26 cellular contexts compared by ENCODE assay signal in the genomic region with DNA sequence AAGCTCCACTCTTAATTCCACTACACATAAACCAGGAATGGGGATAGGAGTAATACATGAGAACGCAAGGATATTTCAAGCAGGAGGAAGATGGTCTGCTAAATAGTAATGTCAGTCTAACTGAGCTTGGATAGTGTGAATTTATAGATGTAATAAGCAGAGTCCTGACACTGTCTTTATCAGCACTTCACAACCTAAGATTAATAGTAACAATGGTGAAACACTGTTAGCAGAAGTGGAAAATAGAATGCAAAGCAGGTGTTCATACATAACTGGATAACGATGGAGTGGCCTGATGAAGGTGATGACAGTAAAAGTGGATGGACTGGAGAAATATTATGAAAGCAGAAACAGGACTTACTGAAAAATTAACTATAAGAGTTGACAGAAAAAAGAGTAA.
DNase-seq lines count a peak whose midpoint lies in the region; ATAC-seq, FAIRE-seq and TF ChIP-seq lines count a peak whose summit lies in the region.
"Had no signal": no experiment of that assay in that cellular context is flagged by ENCODE, and none has a peak within 500 bp of the region (broad histone marks: within the 10 kb centered on the region; RNA-seq: fewer than 3 reads in every experiment).

No MANE protein-coding gene starts in this region.

- H3K27me3 Mint-ChIP-seq in osteocyte (ENCODE audit: unreplicated experiment) = no peaks in the 10 kb centered on the region
- H3K27me3 Mint-ChIP-seq: B cell; CD4-positive, CD25-positive, alpha-beta regulatory T cell had no signal

- no peak overlapping the region for H3K27ac ChIP-seq in right atrium auricular region
- H3K27ac ChIP-seq in K562 (ENCODE audit: extremely low read depth, low read depth, low read length) = no peak overlapping the region
- no peak overlapping the region for H3K27ac ChIP-seq in A673 (ENCODE audit: low read depth, low read length, poor library complexity, severe bottlenecking)
- no peak overlapping the region for H3K27ac ChIP-seq in foreskin keratinocyte
- H3K27ac ChIP-seq: 22Rv1, BLaER1, C4-2B, GM23248 had no signal

- peaks cover 19% of the 10 kb centered on the region for H3K36me3 Mint-ChIP-seq in osteocyte (ENCODE audit: unreplicated experiment)

- peak overlapping the region; percentile 17 for H3K27ac Mint-ChIP-seq in osteocyte (ENCODE audit: unreplicated experiment)
- H3K27ac Mint-ChIP-seq: B cell; CD8-positive, alpha-beta T cell; H9 had no signal

- no peaks in the 10 kb centered on the region for H3K27me3 ChIP-seq in right atrium auricular region
- H3K27me3 ChIP-seq in K562 (ENCODE audit: control insufficient read depth in 2 of 2, insufficient read depth in 2 of 2, low read length in 2 of 2) = no peaks in the 10 kb centered on the region
- H3K27me3 ChIP-seq in A673 (replicated peaks; ENCODE audit: insufficient read depth, low read depth, low read length, poor library complexity) = no peaks in the 10 kb centered on the region
- H3K27me3 ChIP-seq in foreskin keratinocyte = no peaks in the 10 kb centered on the region
- H3K27me3 ChIP-seq: BLaER1 had no signal

- H3K9ac ChIP-seq in K562 (ENCODE audit: insufficient read depth in 1 of 2, low read depth in 2 of 2, low read length in 2 of 2) = no peak overlapping the region
- H3K9ac ChIP-seq: BLaER1, GM23248 had no signal

- H3K4me2 ChIP-seq in K562 (ENCODE audit: insufficient read depth, low read length) = no peak overlapping the region
- H3K4me2 ChIP-seq: BLaER1 had no signal

- ATAC-seq in Right ventricle myocardium inferior (peak; percentile 48), left ventricle myocardium superior (peak; percentile 48), K562 (no peak), foreskin keratinocyte (no peak)
- ATAC-seq: CD8-positive, alpha-beta T cell; GM12878; HCT116 had no signal

- no peak for TF ChIP-seq POLR2A in K562 (conservative IDR thresholded peaks at IDR 0.05)

- no peak for FAIRE-seq in K562 (lab: Jason Lieb, UNC)
- FAIRE-seq: A204.1, GM12878, GM19239, H1 had no signal

- H3K4me3 ChIP-seq in right atrium auricular region (no peak overlapping the region), K562 (no peak overlapping the region), A673 (ENCODE audit: low read depth, low read length, poor library complexity, severe bottlenecking) (no peak overlapping the region)
- H3K4me3 ChIP-seq: BLaER1, GM12878, GM23248 had no signal

- DNase-seq in Right ventricle myocardium inferior (ENCODE audit: missing footprints) (no peak), cardiac septum (ENCODE audit: low spot score) (no peak), left ventricle myocardium superior (no peak), right atrium auricular region (ENCODE audit: low spot score) (no peak), K562 (ENCODE audit: extremely low read depth in 1 of 4, low spot score in 3 of 4) (no peak), osteocyte (ENCODE audit: extremely low spot score, unreplicated experiment) (no peak), A673 (ENCODE audit: low spot score) (no peak), foreskin keratinocyte (no peak)
- DNase-seq: Caco-2; CD4-positive, CD25-positive, alpha-beta regulatory T cell; CD8-positive, alpha-beta T cell; DMS 273 treated with DMSO at 0.1 percent for 48 hours; DMS79; EL; GDM1; GM23248; H9 had no signal

- CTCF ChIA-PET in K562 (lab: Yijun Ruan, JAX; ENCODE audit: low intra/inter-chr PET ratio) (no interaction called here), A673 (lab: Charles Lee) (no interaction called here)

- intact Hi-C loops in Right ventricle myocardium inferior (cut with DNase I) = no loop called here
- intact Hi-C loops in cardiac septum (cut with DNase I) = no loop called here
- intact Hi-C loops in left ventricle myocardium superior (cut with micrococcal nuclease) = no loop called here
- intact Hi-C loops in K562 (cut with micrococcal nuclease) = no loop called here
- intact Hi-C loops in A673 (cut with micrococcal nuclease; ENCODE audit: unreplicated experiment) = no loop called here

- WGBS in K562 (ENCODE audit: insufficient coverage, low coverage, missing lambda C conversion rate) = 82% methylated on average over 2 of the region's 2 CpGs

- TF ChIP-seq RAD21 in K562 (CRISPR knock-in tag; conservative IDR thresholded peaks at IDR 0.05 in 1 of 2, IDR thresholded peaks at IDR 0.05 in 1 of 2) = no peak

- POLR2A ChIA-PET in K562 (lab: Yijun Ruan, JAX) = interaction anchor here (0.6 kb wide), 1 partner anchor 35 kb away, joined by 3 read pairs; no protein-coding TSS in a partner anchor
- POLR2A ChIA-PET in A673 (lab: Charles Lee; ENCODE audit: low non-redundant PET) = no interaction called here

- peaks cover 4% of the 10 kb centered on the region for H3K9me3 Mint-ChIP-seq in osteocyte (ENCODE audit: unreplicated experiment)
- H3K9me3 Mint-ChIP-seq: H9 had no signal

- TF ChIP-seq EP300 in K562 (IDR thresholded peaks at IDR 0.05; ENCODE audit: low read length) = no peak

- H3K9me3 ChIP-seq in right atrium auricular region (no peaks in the 10 kb centered on the region), K562 (replicated peaks; ENCODE audit: control insufficient read depth, insufficient read depth, low read depth, low read length) (no peaks in the 10 kb centered on the region), A673 (ENCODE audit: low read depth, low read length, poor library complexity, severe bottlenecking) (no peaks in the 10 kb centered on the region)
- H3K9me3 ChIP-seq: Caco-2 had no signal

- H3K9me1 ChIP-seq in K562 (ENCODE audit: control insufficient read depth, insufficient read depth, low read length) = no peaks in the 10 kb centered on the region

- H3K4me1 ChIP-seq in right atrium auricular region (peaks cover 0 to 8% of the 10 kb centered on the region in 2 donors), K562 (replicated peaks in 1 of 2; ENCODE audit: control insufficient read depth in 2 of 2, insufficient read depth in 2 of 2, low read length in 2 of 2) (peaks cover 0 to 5% of the 10 kb centered on the region in 2 experiments; a peak in 1 of 5 replicates), A673 (ENCODE audit: insufficient read depth, low read length, poor library complexity, severe bottlenecking) (no peaks in the 10 kb centered on the region), foreskin keratinocyte (no peaks in the 10 kb centered on the region)
- H3K4me1 ChIP-seq: BLaER1, Caco-2 had no signal

- no peak overlapping the region for H3K4me3 Mint-ChIP-seq in osteocyte (ENCODE audit: unreplicated experiment)
- H3K4me3 Mint-ChIP-seq: B cell; CD4-positive, CD25-positive, alpha-beta regulatory T cell; CD8-positive, alpha-beta T cell; H9 had no signal

- H3K79me2 ChIP-seq in K562 (ENCODE audit: control insufficient read depth, insufficient read depth, low read length) = peaks cover 14% of the 10 kb centered on the region

- no TSS peak for BruUV-seq in K562 (replicated peaks; lab: Mats Ljungman, UMichigan)
- BruUV-seq in A673 (replicated peaks; lab: Mats Ljungman, UMichigan) = no TSS peak

- H2AFZ ChIP-seq in K562 (ENCODE audit: low read depth, low read length) = no peak overlapping the region
- H2AFZ ChIP-seq: GM23248 had no signal

- no peak for TF ChIP-seq CTCF in right atrium auricular region (IDR thresholded peaks at IDR 0.05)
- no peak for TF ChIP-seq CTCF in K562 (IDR thresholded peaks at IDR 0.05 in 2 of 3, conservative IDR thresholded peaks at IDR 0.05 in 1 of 3; ENCODE audit: insufficient read depth in 2 of 3, low read depth in 1 of 3, low read length in 3 of 3)
- TF ChIP-seq CTCF in osteocyte (IDR thresholded peaks at IDR 0.05) = no peak
- TF ChIP-seq CTCF in A673 (conservative IDR thresholded peaks at IDR 0.05; ENCODE audit: low read depth, low read length) = no peak
- TF ChIP-seq CTCF in foreskin keratinocyte (conservative IDR thresholded peaks at IDR 0.05) = no peak

- H3K4me1 Mint-ChIP-seq in osteocyte (ENCODE audit: unreplicated experiment) = peaks cover 10% of the 10 kb centered on the region
- H3K4me1 Mint-ChIP-seq: H9 had no signal

- in situ Hi-C loops in K562 (cut with MboI) = no loop called here

- no peaks in the 10 kb centered on the region for H4K20me1 ChIP-seq in K562 (replicated peaks; ENCODE audit: control insufficient read depth, insufficient read depth, low read length)
- H4K20me1 ChIP-seq: BLaER1 had no signal

- no peaks in the 10 kb centered on the region for H3K36me3 ChIP-seq in right atrium auricular region
- H3K36me3 ChIP-seq in K562 (ENCODE audit: control insufficient read depth, insufficient read depth, low read length) = no peaks in the 10 kb centered on the region; the same call in 2 of the 3 replicates
- no peaks in the 10 kb centered on the region for H3K36me3 ChIP-seq in A673 (ENCODE audit: insufficient read depth, low read length, poor library complexity, severe bottlenecking)

TF ChIP-seq in K562, 482 proteins besides CTCF, POLR2A, EP300 and RAD21:
- peak; percentile 4 for TF ChIP-seq MEIS2 (IDR thresholded peaks at IDR 0.05; ENCODE audit: partially characterized antibody)
- no peak for TF ChIP-seq ZNF282 (CRISPR knock-in tag; IDR thresholded peaks at IDR 0.05)

Comparison
In these comparisons a context has a peak if more than half of its experiments do, and no peak if none do; other contexts are left out.
1. ATAC-seq: peak in Right ventricle myocardium inferior (single experiment) and left ventricle myocardium superior (single experiment); none in K562 (single experiment) and foreskin keratinocyte (single experiment).